12 cellular contexts compared by ENCODE assay signal in the genomic region with DNA sequence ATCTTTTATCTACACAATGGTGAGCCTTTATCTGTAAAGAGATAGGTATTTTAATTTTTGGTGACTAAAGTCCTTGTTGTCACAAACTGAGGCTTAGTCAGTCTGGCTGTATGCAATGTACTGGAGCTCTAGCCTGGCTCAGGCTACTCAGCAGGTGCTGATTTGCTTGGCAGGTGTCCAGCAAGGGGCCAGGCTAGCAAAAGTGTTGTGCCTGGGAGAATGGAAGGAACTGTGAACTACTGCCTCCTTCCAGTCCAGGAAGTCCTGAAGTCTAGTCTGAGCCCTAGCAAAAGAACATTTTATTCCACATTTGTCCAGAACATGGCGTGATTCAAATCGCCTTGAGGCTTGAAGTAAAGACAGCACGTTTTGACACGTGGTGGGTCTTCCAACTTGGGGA.
A peak's percentile ranks its signal among the peaks of the same experiment; 100 is the strongest.
DNase-seq lines count a peak whose midpoint lies in the region; ATAC-seq and TF ChIP-seq lines count a peak whose summit lies in the region.
"Had no signal": no experiment of that assay in that cellular context is flagged by ENCODE, and none has a peak within 500 bp of the region (broad histone marks: within the 10 kb centered on the region; RNA-seq: fewer than 3 reads in every experiment).

No MANE protein-coding gene starts in this region.

- peak; percentile 21 for DNase-seq in left cardiac atrium
- no peak for DNase-seq in Right ventricle myocardium inferior (ENCODE audit: missing footprints)
- DNase-seq in NCI-H510A (lab: John Stamatoyannopoulos, UW) = peak; percentile 28
- DNase-seq in foreskin keratinocyte = peak in 1 of 2 donors; percentile 16
- no peak for DNase-seq in NCI-H128 (lab: John Stamatoyannopoulos, UW; ENCODE audit: unreplicated experiment)
- no peak for DNase-seq in activated T-helper 1 cell treated with anti-CD3 and anti-CD28 coated beads, Interleukin-12 subunit alpha, Interleukin-12 subunit beta, Interleukin-2, Interleukin-4 antibody, amounts not matched to agents 30 ng/mL and 10 ng/mL and 1 ng/mL, durations not matched to agents 14 hours and 24 hours and 36 hours (ENCODE audit: low spot score)
- no peak for DNase-seq in COLO829 (ENCODE audit: low spot score)
- DNase-seq: activated CD8-positive, alpha-beta memory T cell treated with anti-CD3 and anti-CD28 coated beads, Interleukin-2, amount 50 U/mL, for 4 hours; NCI-H524 treated with DMSO at 0.1 percent for 48 hours had no signal

- H3K27me3 ChIP-seq in foreskin keratinocyte = no peaks in the 10 kb centered on the region

- H3K27ac Mint-ChIP-seq in activated T-helper 1 cell treated with anti-CD3 and anti-CD28 coated beads, Interleukin-12 subunit alpha, Interleukin-12 subunit beta, Interleukin-2, Interleukin-4 antibody, amounts not matched to agents 30 ng/mL and 10 ng/mL and 1 ng/mL, durations not matched to agents 14 hours and 24 hours and 36 hours = no peak overlapping the region
- H3K27ac Mint-ChIP-seq: B cell had no signal

- no peak for ATAC-seq in left cardiac atrium
- no peak for ATAC-seq in Right ventricle myocardium inferior
- ATAC-seq in foreskin keratinocyte = peak; percentile 13
- ATAC-seq in GM18502 (IDR thresholded peaks at IDR 0.05; ENCODE audit: poor library complexity, unreplicated experiment) = no peak

- no peaks in the 10 kb centered on the region for H3K36me3 Mint-ChIP-seq in activated T-helper 1 cell treated with anti-CD3 and anti-CD28 coated beads, Interleukin-12 subunit alpha, Interleukin-12 subunit beta, Interleukin-2, Interleukin-4 antibody, amounts not matched to agents 30 ng/mL and 10 ng/mL and 1 ng/mL, durations not matched to agents 14 hours and 24 hours and 36 hours (ENCODE audit: low read depth)

- intact Hi-C loops in left cardiac atrium (cut with DNase I) = no loop called here
- intact Hi-C loops in Right ventricle myocardium inferior (cut with DNase I) = no loop called here
- intact Hi-C loops in activated T-helper 1 cell treated with anti-CD3 and anti-CD28 coated beads, Interleukin-12 subunit alpha, Interleukin-12 subunit beta, Interleukin-2, Interleukin-4 antibody, amounts not matched to agents 30 ng/mL and 10 ng/mL and 1 ng/mL, durations not matched to agents 14 hours and 24 hours and 36 hours (cut with micrococcal nuclease) = no loop called here

- H3K4me1 Mint-ChIP-seq in activated T-helper 1 cell treated with anti-CD3 and anti-CD28 coated beads, Interleukin-12 subunit alpha, Interleukin-12 subunit beta, Interleukin-2, Interleukin-4 antibody, amounts not matched to agents 30 ng/mL and 10 ng/mL and 1 ng/mL, durations not matched to agents 14 hours and 24 hours and 36 hours (ENCODE audit: low read depth) = no peaks in the 10 kb centered on the region
- H3K4me1 Mint-ChIP-seq: B cell had no signal

- peaks cover 4% of the 10 kb centered on the region for H3K9me3 Mint-ChIP-seq in activated T-helper 1 cell treated with anti-CD3 and anti-CD28 coated beads, Interleukin-12 subunit alpha, Interleukin-12 subunit beta, Interleukin-2, Interleukin-4 antibody, amounts not matched to agents 30 ng/mL and 10 ng/mL and 1 ng/mL, durations not matched to agents 14 hours and 24 hours and 36 hours

- TF ChIP-seq CTCF in foreskin keratinocyte (conservative IDR thresholded peaks at IDR 0.05) = no peak

- no peak overlapping the region for H3K4me3 Mint-ChIP-seq in activated T-helper 1 cell treated with anti-CD3 and anti-CD28 coated beads, Interleukin-12 subunit alpha, Interleukin-12 subunit beta, Interleukin-2, Interleukin-4 antibody, amounts not matched to agents 30 ng/mL and 10 ng/mL and 1 ng/mL, durations not matched to agents 14 hours and 24 hours and 36 hours
- H3K4me3 Mint-ChIP-seq: B cell had no signal

- H3K27ac ChIP-seq in foreskin keratinocyte = no peak overlapping the region
- H3K27ac ChIP-seq: parathyroid adenoma had no signal

- no peaks in the 10 kb centered on the region for H3K4me1 ChIP-seq in foreskin keratinocyte
- H3K4me1 ChIP-seq: parathyroid adenoma had no signal

- no peaks in the 10 kb centered on the region for H3K27me3 Mint-ChIP-seq in activated T-helper 1 cell treated with anti-CD3 and anti-CD28 coated beads, Interleukin-12 subunit alpha, Interleukin-12 subunit beta, Interleukin-2, Interleukin-4 antibody, amounts not matched to agents 30 ng/mL and 10 ng/mL and 1 ng/mL, durations not matched to agents 14 hours and 24 hours and 36 hours (ENCODE audit: insufficient read depth)
- H3K27me3 Mint-ChIP-seq: B cell had no signal

Comparison
In these comparisons a context has a peak if more than half of its experiments do, and no peak if none do; other contexts are left out.
1. DNase-seq: peak in left cardiac atrium (single experiment) and NCI-H510A (single experiment); none in Right ventricle myocardium inferior (single experiment), NCI-H128 (single experiment), activated T-helper 1 cell treated with anti-CD3 and anti-CD28 coated beads, Interleukin-12 subunit alpha, Interleukin-12 subunit beta, Interleukin-2, Interleukin-4 antibody, amounts not matched to agents 30 ng/mL and 10 ng/mL and 1 ng/mL, durations not matched to agents 14 hours and 24 hours and 36 hours (single experiment) and COLO829 (single experiment).